22 cellular contexts compared by ENCODE assay signal in genomic region chr11:126361400-126361799, GRCh38. TPM values are rescaled to one million over a fixed set of nuclear protein-coding genes. Genes with fewer than 3 reads are reported as not detected.
DNase-seq lines count a peak whose midpoint lies in the region; ATAC-seq, FAIRE-seq and TF ChIP-seq lines count a peak whose summit lies in the region.
"Had no signal": no experiment of that assay in that cellular context is flagged by ENCODE, and none has a peak within 500 bp of the region (broad histone marks: within the 10 kb centered on the region; RNA-seq: fewer than 3 reads in every experiment).

No MANE protein-coding gene starts in this region.

- H4K20me1 ChIP-seq in H1 (replicated peaks in 1 of 2; ENCODE audit: control insufficient read depth in 1 of 2, insufficient read depth in 2 of 2, low read length in 2 of 2): peaks cover 0 to 2% of the 10 kb centered on the region in 2 experiments

- no peak overlapping the region for H2BK5ac ChIP-seq in H1 (ENCODE audit: low read depth, low read length)

- 76% methylated on average over 5 of the region's 5 CpGs; no CpG with 5 or more reads in 1 of the 2 experiments for WGBS in H1 (ENCODE audit: extremely low coverage in 1 of 2, insufficient coverage in 1 of 2, insufficient read length in 1 of 2, insufficient replicate concordance in 2 of 2, low coverage in 1 of 2, low lambda C conversion rate in 2 of 2, missing lambda C conversion rate in 1 of 2), 2 experiments

- no peak overlapping the region for H3K9ac ChIP-seq in SK-N-MC (ENCODE audit: insufficient read length)
- no peak overlapping the region for H3K9ac ChIP-seq in H1 (replicated peaks in 1 of 4; ENCODE audit: extremely low read depth in 1 of 4, low read depth in 3 of 4, low read length in 3 of 4)
- H3K9ac ChIP-seq: KMS-11 had no signal

- no peak overlapping the region for H2BK20ac ChIP-seq in H1 (ENCODE audit: low read length)

- no peak overlapping the region for H3K18ac ChIP-seq in H1 (ENCODE audit: extremely low read depth, low read length)

- no peak overlapping the region for H2BK12ac ChIP-seq in H1 (ENCODE audit: low read depth, low read length)

- H3K27ac Mint-ChIP-seq in natural killer cell treated with Interleukin-12 subunit alpha and Interleukin-12 subunit beta and Interleukin-15 and Interleukin-18, amount 100 ng/mL, for 72 hours: no peak overlapping the region
- H3K27ac Mint-ChIP-seq: CD4-positive, alpha-beta memory T cell had no signal

- H3K4me2 ChIP-seq in H1 (ENCODE audit: insufficient read depth in 1 of 2, low read depth in 2 of 2, low read length in 2 of 2): no peak overlapping the region
- H3K4me2 ChIP-seq: GM23338, KMS-11 had no signal

- ATAC-seq in natural killer cell treated with Interleukin-12 subunit alpha and Interleukin-12 subunit beta and Interleukin-15 and Interleukin-18, amount 100 ng/mL, for 72 hours: no peak
- no peak for ATAC-seq in GM21529 (IDR thresholded peaks at IDR 0.05; ENCODE audit: unreplicated experiment)
- ATAC-seq: GM23338, HepG2, PC-3 had no signal

- peaks cover under 1% of the 10 kb centered on the region; the same call in 1 of the 2 replicates for H3K23me2 ChIP-seq in H1 (ENCODE audit: low read depth, low read length)

- H3K36me3 Mint-ChIP-seq in natural killer cell treated with Interleukin-12 subunit alpha and Interleukin-12 subunit beta and Interleukin-15 and Interleukin-18, amount 100 ng/mL, for 72 hours: no peaks in the 10 kb centered on the region
- H3K36me3 Mint-ChIP-seq: CD4-positive, alpha-beta memory T cell had no signal

- 0 out of 2 replicates have a peak, but pooled peaks cover 3% of the 10 kb centered on the region for H3K36me3 ChIP-seq in SK-N-MC (ENCODE audit: insufficient read depth, low read length)
- no peaks in the 10 kb centered on the region for H3K36me3 ChIP-seq in H1 (ENCODE audit: control insufficient read depth in 2 of 4, insufficient read depth in 4 of 4, low read length in 3 of 4)

- peaks cover 6% of the 10 kb centered on the region for H3K79me1 ChIP-seq in H1 (ENCODE audit: low read depth, low read length)

- no peak for TF ChIP-seq RAD21 in H1 (IDR thresholded peaks at IDR 0.05 in 1 of 2, conservative IDR thresholded peaks at IDR 0.05 in 1 of 2; ENCODE audit: low read depth in 2 of 2, low read length in 2 of 2)

- peak overlapping the region; percentile 22; the same call in 1 of the 2 replicates for H4K8ac ChIP-seq in H1 (ENCODE audit: extremely low read depth, insufficient read depth, low read length)

- no peak overlapping the region for H3K4me3 ChIP-seq in SK-N-MC
- H3K4me3 ChIP-seq in H1 (ENCODE audit: extremely low read depth in 1 of 4, insufficient read depth in 2 of 4, low read depth in 3 of 4, low read length in 4 of 4): no peak overlapping the region
- H3K4me3 ChIP-seq: GM23338, MG63 had no signal

- TF ChIP-seq EP300 in H1 (IDR thresholded peaks at IDR 0.05; ENCODE audit: borderline replicate concordance in 1 of 2, low read depth in 2 of 2, low read length in 2 of 2): no peak

- no peak overlapping the region for H2AK5ac ChIP-seq in H1 (ENCODE audit: low read depth, low read length)

- no peak overlapping the region for H3K23ac ChIP-seq in H1 (ENCODE audit: insufficient read length)

- DNase-seq in SK-N-MC (ENCODE audit: low read depth, low spot score): no peak
- no peak for DNase-seq in H1 (ENCODE audit: low read depth in 1 of 2, low spot score in 2 of 2)
- peak; percentile 22 for DNase-seq in natural killer cell treated with Interleukin-12 subunit alpha and Interleukin-12 subunit beta and Interleukin-15 and Interleukin-18, amount 100 ng/mL, for 72 hours (ENCODE audit: low spot score)
- DNase-seq in substantia nigra (lab: John Stamatoyannopoulos, UW): no peak
- no peak for DNase-seq in cortex of kidney (lab: John Stamatoyannopoulos, UW)
- DNase-seq in NCI-H748 treated with DMSO at 0.1 percent for 48 hours (lab: John Stamatoyannopoulos, UW): no peak
- DNase-seq in NCI-H2081 treated with DMSO at 0.1 percent for 48 hours (lab: John Stamatoyannopoulos, UW): no peak
- DNase-seq: ACHN; CD4-positive, alpha-beta memory T cell; DMS79 treated with DMSO at 0.1 percent for 48 hours; GDM1; MG63; NCI-H1092 treated with DMSO at 0.1 percent for 48 hours; NCI-H1694 treated with DMSO at 0.1 percent for 48 hours; NCI-H446; SHP77 had no signal

- peaks cover 0 to 25% (median 5%) of the 10 kb centered on the region in 4 experiments; a peak in 4 of 7 replicates for H3K4me1 ChIP-seq in H1 (replicated peaks in 1 of 4; ENCODE audit: control insufficient read depth in 3 of 4, insufficient read depth in 4 of 4, low read length in 3 of 4)

- no peaks in the 10 kb centered on the region for H3K27me3 Mint-ChIP-seq in natural killer cell treated with Interleukin-12 subunit alpha and Interleukin-12 subunit beta and Interleukin-15 and Interleukin-18, amount 100 ng/mL, for 72 hours
- H3K27me3 Mint-ChIP-seq: CD4-positive, alpha-beta memory T cell had no signal

- no peak for FAIRE-seq in H1 (lab: Jason Lieb, UNC)
- FAIRE-seq: GM12892, HepG2 had no signal

- H4K5ac ChIP-seq in H1 (ENCODE audit: insufficient read length, low read depth, low read length): no peak overlapping the region

- H3K14ac ChIP-seq in H1 (ENCODE audit: insufficient read length): no peak overlapping the region

- no peak overlapping the region for H2AFZ ChIP-seq in H1 (ENCODE audit: low read length)
- H2AFZ ChIP-seq: GM23338 had no signal

- no peak overlapping the region for H3K4me3 Mint-ChIP-seq in natural killer cell treated with Interleukin-12 subunit alpha and Interleukin-12 subunit beta and Interleukin-15 and Interleukin-18, amount 100 ng/mL, for 72 hours
- H3K4me3 Mint-ChIP-seq: CD4-positive, alpha-beta memory T cell; GM23338 had no signal

- H3K56ac ChIP-seq in H1 (replicated peaks; ENCODE audit: insufficient read length, low read depth, low read length): no peak overlapping the region

- POLR2A ChIA-PET in H1 (lab: Charles Lee; ENCODE audit: partially characterized antibody): interaction anchor here (1.0 to 1.4 kb wide), 2 partner anchors 8 to 19 kb away, joined by 4 to 5 read pairs; no protein-coding TSS in a partner anchor

- no peak for TF ChIP-seq POLR2A in H1 (IDR thresholded peaks at IDR 0.05; ENCODE audit: control extremely low read depth in 1 of 2, low read depth in 2 of 2, low read length in 2 of 2)

- TF ChIP-seq CTCF in H1 (IDR thresholded peaks at IDR 0.05; ENCODE audit: control extremely low read depth in 1 of 3, insufficient read depth in 1 of 3, low read depth in 1 of 3, low read length in 3 of 3): no peak

- H3K27ac ChIP-seq in SK-N-MC: 0 out of 2 replicates have a peak overlapping the region, but pooled peaks have one; percentile 31
- H3K27ac ChIP-seq in H1 (ENCODE audit: low read depth, low read length): no peak overlapping the region
- H3K27ac ChIP-seq in substantia nigra (ENCODE audit: low read depth, low read length, poor library complexity, severe bottlenecking): peak overlapping the region; percentile 58
- H3K27ac ChIP-seq: KMS-11 had no signal

- H3K4ac ChIP-seq in H1 (replicated peaks; ENCODE audit: insufficient read length, low read depth, low read length): no peak overlapping the region

- H2BK120ac ChIP-seq in H1 (replicated peaks; ENCODE audit: low read depth, low read length): no peak overlapping the region

- H3K79me2 ChIP-seq in H1 (ENCODE audit: control insufficient read depth in 1 of 2, insufficient read depth in 2 of 2, low read length in 2 of 2): peaks cover 2 to 16% of the 10 kb centered on the region in 2 experiments; a peak in 2 of 4 replicates

- no peak overlapping the region for H4K91ac ChIP-seq in H1 (replicated peaks; ENCODE audit: insufficient read length, low read length)

- no peaks in the 10 kb centered on the region for H3K27me3 ChIP-seq in H1 (replicated peaks in 1 of 4; ENCODE audit: control insufficient read depth in 3 of 4, extremely low read depth in 1 of 4, insufficient read depth in 3 of 4, low read length in 3 of 4)
- H3K27me3 ChIP-seq: MG63 had no signal

- no peaks in the 10 kb centered on the region for H3K9me3 Mint-ChIP-seq in natural killer cell treated with Interleukin-12 subunit alpha and Interleukin-12 subunit beta and Interleukin-15 and Interleukin-18, amount 100 ng/mL, for 72 hours
- H3K9me3 Mint-ChIP-seq: CD4-positive, alpha-beta memory T cell; GM23338 had no signal

- CTCF ChIA-PET in H1 (lab: Charles Lee; ENCODE audit: partially characterized antibody): interaction anchor here (0.6 to 1.8 kb wide), 4 partner anchors 8 to 87 kb away, joined by 3 to 8 read pairs (median 3); no protein-coding TSS in a partner anchor

- H3K4me1 Mint-ChIP-seq in natural killer cell treated with Interleukin-12 subunit alpha and Interleukin-12 subunit beta and Interleukin-15 and Interleukin-18, amount 100 ng/mL, for 72 hours (ENCODE audit: low read depth in 2 of 2): peaks cover 25 to 29% of the 10 kb centered on the region in 2 donors

- no peaks in the 10 kb centered on the region for H3K9me3 ChIP-seq in SK-N-MC (ENCODE audit: low read depth, low read length)
- no peaks in the 10 kb centered on the region for H3K9me3 ChIP-seq in H1 (ENCODE audit: insufficient read depth in 2 of 2, low read depth in 1 of 2, low read length in 1 of 2)
- H3K9me3 ChIP-seq: MG63 had no signal

- H2BK15ac ChIP-seq in H1 (ENCODE audit: low read length): peak overlapping the region; percentile 67; the same call in 1 of the 2 replicates

RNA-seq across cellular contexts. Expression of gene ST3GAL4, which starts 5.9 kb away (rescaled TPM):
- total RNA-seq in H1 (2021; fragmentation: NEBNext Ultra II Directional; extraction: Animal tissue kit (Norgen Biotek cat#: 25700)): 15.6 and 16.0 TPM in 2 replicates
- polyA plus RNA-seq in H1 (2011; rRNA removed): 20.0 and 21.0 TPM in 2 replicates
- polyA plus RNA-seq in H1 (2011; cell fraction: cytosol; rRNA removed): 18.8 TPM
- 27.9 TPM for polyA plus RNA-seq in H1 (2011; cell fraction: nucleus; rRNA removed)
- polyA plus RNA-seq in H1 (2012, experiment 1 of 2): 12.9 to 18.6 TPM (median 15.3 TPM) in 4 replicates
- polyA plus RNA-seq in H1 (2012, experiment 2 of 2): 18.2 TPM
- polyA plus RNA-seq in H1 (2013, experiment 1 of 2): 12.5 TPM
- polyA plus RNA-seq in H1 (2013, experiment 2 of 2): 12.9 TPM
- polyA minus RNA-seq in H1 (2011; rRNA and poly(A)+ RNA removed): 15.7 and 16.0 TPM in 2 replicates
- polyA minus RNA-seq in H1 (2011; cell fraction: cytosol; rRNA and poly(A)+ RNA removed): 5.8 TPM
- polyA minus RNA-seq in H1 (2011; cell fraction: nucleus; rRNA and poly(A)+ RNA removed): 14.6 TPM
- total RNA-seq in natural killer cell treated with Interleukin-12 subunit alpha and Interleukin-12 subunit beta and Interleukin-15 and Interleukin-18, amount 100 ng/mL, for 72 hours: 10 to 100 TPM; 60.4 to 60.9 TPM

RNA-seq across cellular contexts. Expression of gene DCPS, which starts 57.5 kb away (rescaled TPM):
- 24.6 and 24.8 TPM in 2 replicates for total RNA-seq in H1 (2021; fragmentation: NEBNext Ultra II Directional; extraction: Animal tissue kit (Norgen Biotek cat#: 25700))
- 55.2 and 61.9 TPM in 2 replicates for polyA plus RNA-seq in H1 (2011; rRNA removed)
- 44.4 TPM for polyA plus RNA-seq in H1 (2011; cell fraction: cytosol; rRNA removed)
- 28.9 TPM for polyA plus RNA-seq in H1 (2011; cell fraction: nucleus; rRNA removed)
- polyA plus RNA-seq in H1 (2012, experiment 1 of 2): 28.4 to 32.8 TPM (median 30.1 TPM) in 4 replicates
- 31.6 TPM for polyA plus RNA-seq in H1 (2012, experiment 2 of 2)
- 18.1 TPM for polyA plus RNA-seq in H1 (2013, experiment 1 of 2)
- 19.4 TPM for polyA plus RNA-seq in H1 (2013, experiment 2 of 2)
- polyA minus RNA-seq in H1 (2011; rRNA and poly(A)+ RNA removed): 17.7 and 19.4 TPM in 2 replicates
- polyA minus RNA-seq in H1 (2011; cell fraction: cytosol; rRNA and poly(A)+ RNA removed): 15.3 TPM
- 11.9 TPM for polyA minus RNA-seq in H1 (2011; cell fraction: nucleus; rRNA and poly(A)+ RNA removed)
- 10 to 100 TPM; 32.8 to 46.7 TPM for total RNA-seq in natural killer cell treated with Interleukin-12 subunit alpha and Interleukin-12 subunit beta and Interleukin-15 and Interleukin-18, amount 100 ng/mL, for 72 hours
